Comparison of ENCODE assay signal across 1 cellular context in the genomic region with DNA sequence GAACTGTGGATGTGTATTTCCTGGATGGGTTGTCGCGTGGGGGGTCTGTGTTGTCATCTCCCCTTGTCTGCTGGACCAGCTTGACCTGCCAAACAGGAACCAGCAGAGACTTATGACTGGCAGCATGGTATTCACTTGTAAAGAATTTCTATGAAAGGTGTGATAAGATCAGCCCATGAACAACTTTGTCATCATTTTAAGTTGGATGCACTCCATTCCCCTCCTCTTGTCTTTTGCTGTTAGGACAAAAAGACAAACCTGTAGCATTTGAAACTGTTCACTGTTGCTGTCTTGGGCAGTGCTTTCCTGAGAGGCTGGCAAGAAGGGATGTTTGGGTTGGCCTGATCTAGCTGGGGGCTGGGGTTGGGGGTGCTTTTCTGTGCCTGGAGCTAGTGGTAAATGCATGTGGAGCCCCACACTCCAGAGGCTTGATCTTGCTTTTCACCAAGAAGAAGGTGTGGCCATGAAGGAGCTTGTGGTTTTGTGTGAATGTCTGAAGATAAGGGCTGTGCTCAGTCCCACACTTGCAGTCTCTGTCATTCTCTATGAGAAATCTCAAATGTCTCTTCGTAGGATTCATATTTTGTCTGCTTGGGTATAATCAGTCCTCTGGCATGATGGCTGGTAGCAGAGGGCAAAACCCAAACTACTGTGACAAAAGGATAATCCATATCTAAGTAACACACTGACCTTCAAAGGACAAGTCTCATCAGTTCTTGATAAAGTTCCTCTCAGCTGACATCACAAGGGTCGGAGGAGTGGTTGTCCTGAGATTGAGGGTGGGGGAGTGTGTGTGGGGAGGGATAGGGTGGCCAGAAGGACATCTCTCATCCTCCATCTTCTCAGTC.
TF ChIP-seq lines count a peak whose summit lies in the region.

No MANE protein-coding gene starts in this region.

TF ChIP-seq in K562, 482 proteins besides CTCF, POLR2A, EP300 and RAD21 (continued from another document and continues in another):
- TF ChIP-seq, protein P1, sequence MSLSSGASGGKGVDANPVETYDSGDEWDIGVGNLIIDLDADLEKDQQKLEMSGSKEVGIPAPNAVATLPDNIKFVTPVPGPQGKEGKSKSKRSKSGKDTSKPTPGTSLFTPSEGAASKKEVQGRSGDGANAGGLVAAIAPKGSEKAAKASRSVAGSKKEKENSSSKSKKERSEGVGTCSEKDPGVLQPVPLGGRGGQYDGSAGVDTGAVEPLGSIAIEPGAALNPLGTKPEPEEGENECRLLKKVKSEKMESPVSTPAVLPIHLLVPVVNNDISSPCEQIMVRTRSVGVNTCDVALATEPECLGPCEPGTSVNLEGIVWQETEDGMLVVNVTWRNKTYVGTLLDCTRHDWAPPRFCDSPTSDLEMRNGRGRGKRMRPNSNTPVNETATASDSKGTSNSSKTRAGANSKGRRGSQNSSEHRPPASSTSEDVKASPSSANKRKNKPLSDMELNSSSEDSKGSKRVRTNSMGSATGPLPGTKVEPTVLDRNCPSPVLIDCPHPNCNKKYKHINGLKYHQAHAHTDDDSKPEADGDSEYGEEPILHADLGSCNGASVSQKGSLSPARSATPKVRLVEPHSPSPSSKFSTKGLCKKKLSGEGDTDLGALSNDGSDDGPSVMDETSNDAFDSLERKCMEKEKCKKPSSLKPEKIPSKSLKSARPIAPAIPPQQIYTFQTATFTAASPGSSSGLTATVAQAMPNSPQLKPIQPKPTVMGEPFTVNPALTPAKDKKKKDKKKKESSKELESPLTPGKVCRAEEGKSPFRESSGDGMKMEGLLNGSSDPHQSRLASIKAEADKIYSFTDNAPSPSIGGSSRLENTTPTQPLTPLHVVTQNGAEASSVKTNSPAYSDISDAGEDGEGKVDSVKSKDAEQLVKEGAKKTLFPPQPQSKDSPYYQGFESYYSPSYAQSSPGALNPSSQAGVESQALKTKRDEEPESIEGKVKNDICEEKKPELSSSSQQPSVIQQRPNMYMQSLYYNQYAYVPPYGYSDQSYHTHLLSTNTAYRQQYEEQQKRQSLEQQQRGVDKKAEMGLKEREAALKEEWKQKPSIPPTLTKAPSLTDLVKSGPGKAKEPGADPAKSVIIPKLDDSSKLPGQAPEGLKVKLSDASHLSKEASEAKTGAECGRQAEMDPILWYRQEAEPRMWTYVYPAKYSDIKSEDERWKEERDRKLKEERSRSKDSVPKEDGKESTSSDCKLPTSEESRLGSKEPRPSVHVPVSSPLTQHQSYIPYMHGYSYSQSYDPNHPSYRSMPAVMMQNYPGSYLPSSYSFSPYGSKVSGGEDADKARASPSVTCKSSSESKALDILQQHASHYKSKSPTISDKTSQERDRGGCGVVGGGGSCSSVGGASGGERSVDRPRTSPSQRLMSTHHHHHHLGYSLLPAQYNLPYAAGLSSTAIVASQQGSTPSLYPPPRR (CRISPR knock-in tag; IDR thresholded peaks at IDR 0.05; ENCODE audit: borderline replicate concordance) = no peak
- no peak for TF ChIP-seq MCM7 (IDR thresholded peaks at IDR 0.05)
- TF ChIP-seq ZNF77 (CRISPR knock-in tag; IDR thresholded peaks at IDR 0.05) = no peak
- TF ChIP-seq LEF1 (IDR thresholded peaks at IDR 0.05) = no peak
- TF ChIP-seq, protein P2, sequence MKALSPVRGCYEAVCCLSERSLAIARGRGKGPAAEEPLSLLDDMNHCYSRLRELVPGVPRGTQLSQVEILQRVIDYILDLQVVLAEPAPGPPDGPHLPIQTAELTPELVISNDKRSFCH (CRISPR knock-in tag; IDR thresholded peaks at IDR 0.05) = no peak
- TF ChIP-seq, protein P2 (tag; IDR thresholded peaks at IDR 0.05) = peak; percentile 52; the same call in 1 of the 2 replicates
- peak; percentile 77 for TF ChIP-seq DPF2 (IDR thresholded peaks at IDR 0.05)
- TF ChIP-seq, protein P3, sequence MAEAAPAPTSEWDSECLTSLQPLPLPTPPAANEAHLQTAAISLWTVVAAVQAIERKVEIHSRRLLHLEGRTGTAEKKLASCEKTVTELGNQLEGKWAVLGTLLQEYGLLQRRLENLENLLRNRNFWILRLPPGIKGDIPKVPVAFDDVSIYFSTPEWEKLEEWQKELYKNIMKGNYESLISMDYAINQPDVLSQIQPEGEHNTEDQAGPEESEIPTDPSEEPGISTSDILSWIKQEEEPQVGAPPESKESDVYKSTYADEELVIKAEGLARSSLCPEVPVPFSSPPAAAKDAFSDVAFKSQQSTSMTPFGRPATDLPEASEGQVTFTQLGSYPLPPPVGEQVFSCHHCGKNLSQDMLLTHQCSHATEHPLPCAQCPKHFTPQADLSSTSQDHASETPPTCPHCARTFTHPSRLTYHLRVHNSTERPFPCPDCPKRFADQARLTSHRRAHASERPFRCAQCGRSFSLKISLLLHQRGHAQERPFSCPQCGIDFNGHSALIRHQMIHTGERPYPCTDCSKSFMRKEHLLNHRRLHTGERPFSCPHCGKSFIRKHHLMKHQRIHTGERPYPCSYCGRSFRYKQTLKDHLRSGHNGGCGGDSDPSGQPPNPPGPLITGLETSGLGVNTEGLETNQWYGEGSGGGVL (CRISPR knock-in tag; IDR thresholded peaks at IDR 0.05) = no peak
- TF ChIP-seq BCOR (IDR thresholded peaks at IDR 0.05) = peak; percentile 36; the same call in 1 of the 2 replicates
- TF ChIP-seq ATF1 (CRISPR knock-in tag; IDR thresholded peaks at IDR 0.05) = no peak
- peak; percentile 65 for TF ChIP-seq ATF1 (tag; IDR thresholded peaks at IDR 0.05)
- no peak; the same call in 1 of the 2 replicates for TF ChIP-seq CREB1 (IDR thresholded peaks at IDR 0.05)
- no peak for TF ChIP-seq CREB1 (CRISPR knock-in tag; IDR thresholded peaks at IDR 0.05)
- TF ChIP-seq, protein P4, sequence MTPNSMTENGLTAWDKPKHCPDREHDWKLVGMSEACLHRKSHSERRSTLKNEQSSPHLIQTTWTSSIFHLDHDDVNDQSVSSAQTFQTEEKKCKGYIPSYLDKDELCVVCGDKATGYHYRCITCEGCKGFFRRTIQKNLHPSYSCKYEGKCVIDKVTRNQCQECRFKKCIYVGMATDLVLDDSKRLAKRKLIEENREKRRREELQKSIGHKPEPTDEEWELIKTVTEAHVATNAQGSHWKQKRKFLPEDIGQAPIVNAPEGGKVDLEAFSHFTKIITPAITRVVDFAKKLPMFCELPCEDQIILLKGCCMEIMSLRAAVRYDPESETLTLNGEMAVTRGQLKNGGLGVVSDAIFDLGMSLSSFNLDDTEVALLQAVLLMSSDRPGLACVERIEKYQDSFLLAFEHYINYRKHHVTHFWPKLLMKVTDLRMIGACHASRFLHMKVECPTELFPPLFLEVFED (CRISPR knock-in tag; conservative IDR thresholded peaks at IDR 0.05) = no peak
- no peak for TF ChIP-seq ZNF239 (CRISPR knock-in tag; IDR thresholded peaks at IDR 0.05)
- no peak for TF ChIP-seq IRF1 (CRISPR knock-in tag; IDR thresholded peaks at IDR 0.05; ENCODE audit: borderline replicate concordance)
- TF ChIP-seq U2AF2 (optimal IDR thresholded peaks at IDR 0.05; ENCODE audit: low read depth, low read length) = no peak
- TF ChIP-seq ZNF507 (tag; conservative IDR thresholded peaks at IDR 0.05) = no peak
- TF ChIP-seq KDM5B (IDR thresholded peaks at IDR 0.05; ENCODE audit: insufficient replicate concordance, low read depth, low read length) = no peak
- TF ChIP-seq PML (IDR thresholded peaks at IDR 0.05; ENCODE audit: low read length) = 0 out of 2 replicates have a peak, but pooled peaks have one; percentile 29
- no peak for TF ChIP-seq HNRNPUL1 (IDR thresholded peaks at IDR 0.05; ENCODE audit: low read length)
- 0 out of 2 replicates have a peak, but pooled peaks have one; percentile 16 for TF ChIP-seq GATAD2B (IDR thresholded peaks at IDR 0.05; ENCODE audit: borderline replicate concordance)
- TF ChIP-seq MAFK (IDR thresholded peaks at IDR 0.05; ENCODE audit: low read length) = peak; percentile 13; the same call in 1 of the 2 replicates
- TF ChIP-seq MTA1 (IDR thresholded peaks at IDR 0.05; ENCODE audit: borderline replicate concordance) = no peak
- TF ChIP-seq ARID1B (IDR thresholded peaks at IDR 0.05) = peak; percentile 86
- TF ChIP-seq CTBP1 (IDR thresholded peaks at IDR 0.05; ENCODE audit: borderline replicate concordance) = peak; percentile 73
- no peak for TF ChIP-seq SLC30A9 (CRISPR knock-in tag; IDR thresholded peaks at IDR 0.05)
- no peak for TF ChIP-seq PTRF (tag; IDR thresholded peaks at IDR 0.05)
- TF ChIP-seq TRIM28 (IDR thresholded peaks at IDR 0.05) = no peak
- TF ChIP-seq ZFP91 (CRISPR knock-in tag; IDR thresholded peaks at IDR 0.05) = no peak
- no peak for TF ChIP-seq XRCC3 (IDR thresholded peaks at IDR 0.05)
- no peak for TF ChIP-seq ZMIZ1 (IDR thresholded peaks at IDR 0.05; ENCODE audit: low read depth in 2 of 2, low read length in 2 of 2)
- TF ChIP-seq RCOR1 (IDR thresholded peaks at IDR 0.05; ENCODE audit: borderline replicate concordance in 1 of 2, low read depth in 2 of 2, low read length in 2 of 2) = peak; percentile 54 to 89; a peak in 3 of 4 replicates
- no peak for TF ChIP-seq RBM15 (IDR thresholded peaks at IDR 0.05; ENCODE audit: insufficient read depth, low read length)
- TF ChIP-seq SIN3A (IDR thresholded peaks at IDR 0.05; ENCODE audit: borderline replicate concordance in 2 of 2, control insufficient read depth in 1 of 2, low read depth in 2 of 2, low read length in 2 of 2) = no peak
- TF ChIP-seq TCF7 (IDR thresholded peaks at IDR 0.05; ENCODE audit: borderline replicate concordance) = no peak
- TF ChIP-seq MEIS2 (IDR thresholded peaks at IDR 0.05; ENCODE audit: partially characterized antibody) = peak; percentile 53
- TF ChIP-seq, protein P5, sequence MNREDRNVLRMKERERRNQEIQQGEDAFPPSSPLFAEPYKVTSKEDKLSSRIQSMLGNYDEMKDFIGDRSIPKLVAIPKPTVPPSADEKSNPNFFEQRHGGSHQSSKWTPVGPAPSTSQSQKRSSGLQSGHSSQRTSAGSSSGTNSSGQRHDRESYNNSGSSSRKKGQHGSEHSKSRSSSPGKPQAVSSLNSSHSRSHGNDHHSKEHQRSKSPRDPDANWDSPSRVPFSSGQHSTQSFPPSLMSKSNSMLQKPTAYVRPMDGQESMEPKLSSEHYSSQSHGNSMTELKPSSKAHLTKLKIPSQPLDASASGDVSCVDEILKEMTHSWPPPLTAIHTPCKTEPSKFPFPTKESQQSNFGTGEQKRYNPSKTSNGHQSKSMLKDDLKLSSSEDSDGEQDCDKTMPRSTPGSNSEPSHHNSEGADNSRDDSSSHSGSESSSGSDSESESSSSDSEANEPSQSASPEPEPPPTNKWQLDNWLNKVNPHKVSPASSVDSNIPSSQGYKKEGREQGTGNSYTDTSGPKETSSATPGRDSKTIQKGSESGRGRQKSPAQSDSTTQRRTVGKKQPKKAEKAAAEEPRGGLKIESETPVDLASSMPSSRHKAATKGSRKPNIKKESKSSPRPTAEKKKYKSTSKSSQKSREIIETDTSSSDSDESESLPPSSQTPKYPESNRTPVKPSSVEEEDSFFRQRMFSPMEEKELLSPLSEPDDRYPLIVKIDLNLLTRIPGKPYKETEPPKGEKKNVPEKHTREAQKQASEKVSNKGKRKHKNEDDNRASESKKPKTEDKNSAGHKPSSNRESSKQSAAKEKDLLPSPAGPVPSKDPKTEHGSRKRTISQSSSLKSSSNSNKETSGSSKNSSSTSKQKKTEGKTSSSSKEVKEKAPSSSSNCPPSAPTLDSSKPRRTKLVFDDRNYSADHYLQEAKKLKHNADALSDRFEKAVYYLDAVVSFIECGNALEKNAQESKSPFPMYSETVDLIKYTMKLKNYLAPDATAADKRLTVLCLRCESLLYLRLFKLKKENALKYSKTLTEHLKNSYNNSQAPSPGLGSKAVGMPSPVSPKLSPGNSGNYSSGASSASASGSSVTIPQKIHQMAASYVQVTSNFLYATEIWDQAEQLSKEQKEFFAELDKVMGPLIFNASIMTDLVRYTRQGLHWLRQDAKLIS (CRISPR knock-in tag; IDR thresholded peaks at IDR 0.05) = no peak
- peak; percentile 40; the same call in 1 of the 2 replicates for TF ChIP-seq L3MBTL2 (IDR thresholded peaks at IDR 0.05)
- no peak for TF ChIP-seq ZNF23 (CRISPR knock-in tag; IDR thresholded peaks at IDR 0.05)
- no peak for TF ChIP-seq HNRNPK (IDR thresholded peaks at IDR 0.05; ENCODE audit: low read depth, low read length, poor library complexity, severe bottlenecking)
